Comparison of ENCODE assay signal across 11 cellular contexts in genomic region chr13:101917833-101918755, GRCh38.
DNase-seq lines count a peak whose midpoint lies in the region; ATAC-seq and TF ChIP-seq lines count a peak whose summit lies in the region.
"Had no signal": no experiment of that assay in that cellular context is flagged by ENCODE, and none has a peak within 500 bp of the region (broad histone marks: within the 10 kb centered on the region; RNA-seq: fewer than 3 reads in every experiment).

No MANE protein-coding gene starts in this region.

- H3K27me3 Mint-ChIP-seq in glutamatergic neuron (ENCODE audit: unreplicated experiment) (peaks cover 7% of the 10 kb centered on the region), natural killer cell (ENCODE audit: low read depth in 2 of 2) (peaks cover 29 to 46% of the 10 kb centered on the region in 2 donors)

- no peaks in the 10 kb centered on the region for H3K36me3 ChIP-seq in esophagus squamous epithelium
- H3K36me3 ChIP-seq: right lobe of liver had no signal

- no peak overlapping the region for H3K4me3 ChIP-seq in esophagus squamous epithelium
- H3K4me3 ChIP-seq: right lobe of liver had no signal

- 16 to 24% methylated on average over 12 to 13 of the region's 14 CpGs for WGBS in esophagus squamous epithelium, 2 donors

- no peaks in the 10 kb centered on the region for H3K36me3 Mint-ChIP-seq in glutamatergic neuron (ENCODE audit: unreplicated experiment)
- no peaks in the 10 kb centered on the region for H3K36me3 Mint-ChIP-seq in natural killer cell

- no peaks in the 10 kb centered on the region for H3K9me3 ChIP-seq in esophagus squamous epithelium
- H3K9me3 ChIP-seq: right lobe of liver had no signal

- intact Hi-C loops in natural killer cell (cut with micrococcal nuclease) (no loop called here), esophagus squamous epithelium (cut with DNase I) (no loop called here)

- DNase-seq in NCI-H524 (lab: John Stamatoyannopoulos, UW) (peak; percentile 63 to 81), NCI-H524 treated with DMSO at 0.1 percent for 48 hours (lab: John Stamatoyannopoulos, UW) (no peak), NCI-H748 (lab: John Stamatoyannopoulos, UW; ENCODE audit: unreplicated experiment) (peak; percentile 92), glutamatergic neuron (peak; percentile 45), natural killer cell (no peak), esophagus squamous epithelium (lab: John Stamatoyannopoulos, UW) (no peak)
- DNase-seq: activated CD4-positive, alpha-beta T cell treated with anti-CD3 and anti-CD28 coated beads for 4 hours; HCEC 1CT; right lobe of liver had no signal

- H3K9me3 Mint-ChIP-seq in glutamatergic neuron (ENCODE audit: unreplicated experiment): peaks cover 3% of the 10 kb centered on the region
- peaks cover 0 to 4% of the 10 kb centered on the region in 2 donors for H3K9me3 Mint-ChIP-seq in natural killer cell

- no peak overlapping the region for H3K27ac ChIP-seq in esophagus squamous epithelium
- H3K27ac ChIP-seq: right lobe of liver had no signal

- peaks cover 17% of the 10 kb centered on the region for H3K4me1 Mint-ChIP-seq in glutamatergic neuron (ENCODE audit: low read depth, unreplicated experiment)
- no peaks in the 10 kb centered on the region for H3K4me1 Mint-ChIP-seq in natural killer cell

- H3K27me3 ChIP-seq in esophagus squamous epithelium: peaks cover 0 to 84% (median 9%) of the 10 kb centered on the region in 4 donors

- no peak for TF ChIP-seq POLR2A in esophagus squamous epithelium (IDR thresholded peaks at IDR 0.05)

- H3K4me3 Mint-ChIP-seq in glutamatergic neuron (ENCODE audit: unreplicated experiment) (peak overlapping the region; percentile 86), natural killer cell (no peak overlapping the region)

- H3K27ac Mint-ChIP-seq in glutamatergic neuron (ENCODE audit: unreplicated experiment) (peak overlapping the region; percentile 57), natural killer cell (no peak overlapping the region)

- no peak for ATAC-seq in natural killer cell
- ATAC-seq in GM18511 (IDR thresholded peaks at IDR 0.05; ENCODE audit: unreplicated experiment): no peak
- ATAC-seq in GM21576 (IDR thresholded peaks at IDR 0.05; ENCODE audit: unreplicated experiment): no peak

- TF ChIP-seq CTCF in glutamatergic neuron (IDR thresholded peaks at IDR 0.05; ENCODE audit: partially characterized antibody, unreplicated experiment) (no peak), natural killer cell (IDR thresholded peaks at IDR 0.05) (no peak), esophagus squamous epithelium (IDR thresholded peaks at IDR 0.05) (no peak)

- peaks cover 4 to 35% (median 10%) of the 10 kb centered on the region in 3 donors for H3K4me1 ChIP-seq in esophagus squamous epithelium

Comparison
In these comparisons a context has a peak if more than half of its experiments do, and no peak if none do; other contexts are left out.
1. DNase-seq: peak in NCI-H524 (2 of 2), NCI-H748 (single experiment) and glutamatergic neuron (single experiment); none in NCI-H524 treated with DMSO at 0.1 percent for 48 hours (single experiment), natural killer cell (single experiment) and esophagus squamous epithelium (single experiment).